In genomic region chr15:59622289-59622688, GRCh38 we compare ENCODE assay signal across 7 cellular contexts. TPM values are rescaled to one million over a fixed set of nuclear protein-coding genes. Genes with fewer than 3 reads are reported as not detected.
DNase-seq lines count a peak whose midpoint lies in the region; ATAC-seq and TF ChIP-seq lines count a peak whose summit lies in the region.

No MANE protein-coding gene starts in this region.

- TF ChIP-seq CTCF in GM12873 (IDR thresholded peaks at IDR 0.05; ENCODE audit: insufficient read depth, low read depth, low read length, missing control alignments), result peak; percentile 76
- TF ChIP-seq CTCF in HFFc6 (IDR thresholded peaks at IDR 0.05), result peak; percentile 74
- TF ChIP-seq CTCF in PC-3 (conservative IDR thresholded peaks at IDR 0.05; ENCODE audit: low read depth, low read length), result peak; percentile 70
- no peak for TF ChIP-seq CTCF in lower lobe of right lung (IDR thresholded peaks at IDR 0.05)

- POLR2A ChIA-PET in PC-3 (lab: Charles Lee; ENCODE audit: unreplicated experiment), result no interaction called here

- no peaks in the 10 kb centered on the region for H3K4me1 ChIP-seq in PC-3 (ENCODE audit: insufficient read depth, low read length)
- no peaks in the 10 kb centered on the region for H3K4me1 ChIP-seq in lower lobe of right lung

- no peaks in the 10 kb centered on the region for H3K79me2 ChIP-seq in PC-3 (ENCODE audit: low read length)

- intact Hi-C loops in PC-3 (cut with micrococcal nuclease), result loop anchor here (1.0 kb wide), 1 partner anchor 90 kb away; no protein-coding TSS in a partner anchor
- intact Hi-C loops in lower lobe of right lung (cut with DNase I), result no loop called here

- no peaks in the 10 kb centered on the region for H3F3A ChIP-seq in PC-3 (ENCODE audit: low read length, unreplicated experiment)

- H3K27ac Mint-ChIP-seq in HFFc6, result no peak overlapping the region

- no peak overlapping the region for H3K4me3 Mint-ChIP-seq in HFFc6

- no peaks in the 10 kb centered on the region for H3K4me1 Mint-ChIP-seq in HFFc6 (ENCODE audit: low read depth)

- H3K27me3 ChIP-seq in PC-3 (ENCODE audit: low read length) (no peaks in the 10 kb centered on the region), lower lobe of right lung (ENCODE audit: low read depth) (no peaks in the 10 kb centered on the region)

- no peaks in the 10 kb centered on the region for H3K9me3 Mint-ChIP-seq in HFFc6

- H3K4me3 ChIP-seq in PC-3 (ENCODE audit: low read length), result no peak overlapping the region
- no peak overlapping the region for H3K4me3 ChIP-seq in lower lobe of right lung

- no peak overlapping the region for H3K27ac ChIP-seq in PC-3 (ENCODE audit: low read length)
- H3K27ac ChIP-seq in lower lobe of right lung, result no peak overlapping the region

- H3K36me3 ChIP-seq in PC-3 (ENCODE audit: low read depth, low read length) (no peaks in the 10 kb centered on the region), lower lobe of right lung (no peaks in the 10 kb centered on the region)

- H3K9me2 ChIP-seq in PC-3 (replicated peaks; ENCODE audit: low read length), result no peaks in the 10 kb centered on the region

- DNase-seq in HFFc6, result peak; percentile 24
- peak; percentile 86 for DNase-seq in PC-3
- DNase-seq in activated naive CD8-positive, alpha-beta T cell treated with anti-CD3 and anti-CD28 coated beads, Interleukin-2, amount 50 U/mL, for 16 hours (ENCODE audit: low read depth, low spot score), result peak; percentile 1
- peak; percentile 47 for DNase-seq in lower lobe of right lung
- no peak for DNase-seq in effector CD4-positive, alpha-beta T cell
- no peak for DNase-seq in NCI-H1105 (lab: John Stamatoyannopoulos, UW)

- H3K9me3 ChIP-seq in PC-3 (ENCODE audit: low read length), result no peaks in the 10 kb centered on the region
- H3K9me3 ChIP-seq in lower lobe of right lung, result no peaks in the 10 kb centered on the region

- BruUV-seq in PC-3 (replicated peaks; lab: Mats Ljungman, UMichigan), result no TSS peak

- no peak overlapping the region for H3K9ac ChIP-seq in PC-3 (ENCODE audit: low read length)

- CTCF ChIA-PET in PC-3 (lab: Charles Lee), result interaction anchor here (0.6 to 0.7 kb wide), 2 partner anchors 35 to 87 kb away, joined by 3 to 13 read pairs; no protein-coding TSS in a partner anchor

- H3K4me2 ChIP-seq in PC-3 (ENCODE audit: low read length), result no peak overlapping the region

- no peaks in the 10 kb centered on the region for H4K20me1 ChIP-seq in PC-3 (ENCODE audit: low read length)

- ATAC-seq in PC-3 (peak; percentile 100), lower lobe of right lung (peak in 1 of 2 donors; percentile 58)

- no peaks in the 10 kb centered on the region for H3K36me3 Mint-ChIP-seq in HFFc6 (ENCODE audit: low read depth)

- H3K27me3 Mint-ChIP-seq in HFFc6 (ENCODE audit: insufficient read depth), result peaks cover 13% of the 10 kb centered on the region

- H2AFZ ChIP-seq in PC-3 (ENCODE audit: low read length), result no peak overlapping the region

RNA-seq across cellular contexts. Expression of gene GCNT3, which starts 10.7 kb away (rescaled TPM):
- not detected for total RNA-seq in HFFc6 (2021; fragmentation: NEBNext Ultra II Directional; extraction: Animal tissue kit (Norgen Biotek cat#: 25700))
- 0.18 TPM in 1 of 2 replicates, not detected in the other for total RNA-seq in PC-3 (2014; rRNA removed)
- total RNA-seq in lower lobe of right lung, result 0.68 TPM

RNA-seq across cellular contexts. Expression of gene GTF2A2, which starts 35.0 kb away (rescaled TPM):
- 100 to 1,000 TPM; 162 to 183 (median 183) TPM for total RNA-seq in HFFc6 (2021; fragmentation: NEBNext Ultra II Directional; extraction: Animal tissue kit (Norgen Biotek cat#: 25700))
- 53.8 and 83.9 TPM in 2 replicates for total RNA-seq in PC-3 (2014; rRNA removed)
- total RNA-seq in lower lobe of right lung, result 89.4 TPM

Comparison
In these comparisons a context has a peak if more than half of its experiments do, and no peak if none do; other contexts are left out.
1. DNase-seq: peak in HFFc6 (single experiment), PC-3 (single experiment), activated naive CD8-positive, alpha-beta T cell treated with anti-CD3 and anti-CD28 coated beads, Interleukin-2, amount 50 U/mL, for 16 hours (single experiment) and lower lobe of right lung (single experiment); none in effector CD4-positive, alpha-beta T cell (single experiment) and NCI-H1105 (single experiment).